7 cellular contexts compared by ENCODE assay signal in the genomic region with DNA sequence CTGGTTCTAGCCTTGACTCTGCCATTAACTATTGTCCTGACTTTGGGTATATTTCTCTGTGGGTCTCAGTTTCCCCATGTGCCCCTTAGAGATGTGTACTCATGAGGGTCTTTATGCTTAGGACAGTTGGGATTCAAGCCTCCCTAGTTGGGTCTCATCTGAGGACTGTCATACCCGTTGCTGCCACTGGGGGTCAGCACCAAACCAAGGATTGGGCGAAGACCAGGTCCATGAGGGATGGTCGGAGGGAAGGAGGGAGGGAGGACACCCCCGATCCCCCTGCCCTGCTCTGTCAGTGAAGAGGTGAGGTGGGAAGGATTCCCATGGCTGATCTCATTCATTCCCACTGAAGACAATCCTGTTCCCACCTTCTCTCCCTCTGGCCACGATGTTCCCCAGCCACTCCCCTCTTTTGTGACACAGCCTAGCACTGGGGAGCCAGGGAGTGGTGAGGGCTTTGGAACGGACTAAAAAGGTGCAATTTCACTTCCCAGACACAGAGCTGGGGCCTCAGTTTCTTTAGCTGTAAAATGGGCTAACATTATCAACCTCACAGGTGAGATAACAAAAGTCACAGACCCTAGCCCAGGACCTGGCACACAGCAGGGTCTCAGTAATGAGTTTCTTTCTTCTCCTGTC. TPM values are rescaled to one million over a fixed set of nuclear protein-coding genes. Genes with fewer than 3 reads are reported as not detected.
DNase-seq lines count a peak whose midpoint lies in the region; ATAC-seq and TF ChIP-seq lines count a peak whose summit lies in the region.

No MANE protein-coding gene starts in this region.

- peak; percentile 89 to 98 (median 94) for TF ChIP-seq CTCF in spleen (IDR thresholded peaks at IDR 0.05 in 8 of 11, conservative IDR thresholded peaks at IDR 0.05 in 3 of 11)

- 9% methylated on average over 6 of the region's 6 CpGs for WGBS in right cardiac atrium
- WGBS in spleen, 5 donors, result 11 to 21% (median 16%) methylated on average over 6 of the region's 6 CpGs

- peak; percentile 70 for DNase-seq in G401 (ENCODE audit: low spot score)
- peak; percentile 24 to 65 (median 54) for DNase-seq in T-helper 1 cell
- peak in 42 of 56 donors; percentile 13 to 82 (median 44) for DNase-seq in amygdala (lab: John Stamatoyannopoulos, UW)
- peak; percentile 67 to 88 (median 84) for DNase-seq in right cardiac atrium
- DNase-seq in spleen, result peak; percentile 88

- no peaks in the 10 kb centered on the region for H3K9me3 ChIP-seq in right cardiac atrium (ENCODE audit: control insufficient read depth, low read length)
- no peaks in the 10 kb centered on the region for H3K9me3 ChIP-seq in spleen

- H3K4me1 ChIP-seq in right cardiac atrium (ENCODE audit: control insufficient read depth, insufficient read depth, low read length) (no peaks in the 10 kb centered on the region), spleen (peaks cover 0 to 15% (median 0%) of the 10 kb centered on the region in 6 donors)

- H3K27ac ChIP-seq in right cardiac atrium (ENCODE audit: low read length), result no peak overlapping the region
- peak overlapping the region in 2 of 8 donors; percentile 13 to 35 for H3K27ac ChIP-seq in spleen

- in situ Hi-C loops in G401 (cut with HindIII; ENCODE audit: low sequenced_read_pairs), result no loop called here

- intact Hi-C loops in right cardiac atrium (cut with DNase I) (loop anchor here in 3 of 4 donors (2.0 to 5.0 kb wide), 2 partner anchors 87 kb away; no protein-coding TSS in a partner anchor), spleen (cut with DNase I; ENCODE audit: low total_unique reads) (loop anchor here (2.0 kb wide), 1 partner anchor 87 kb away; no protein-coding TSS in a partner anchor)

- H3K27me3 ChIP-seq in right cardiac atrium (ENCODE audit: control insufficient read depth, insufficient read depth) (no peaks in the 10 kb centered on the region), spleen (replicated peaks in 1 of 7) (no peaks in the 10 kb centered on the region)

- TF ChIP-seq POLR2A in spleen (IDR thresholded peaks at IDR 0.05), result no peak

- no peak overlapping the region for H3K4me3 ChIP-seq in right cardiac atrium (ENCODE audit: low read length)
- H3K4me3 ChIP-seq in spleen, result no peak overlapping the region

- peaks cover 0 to 77% (median 11%) of the 10 kb centered on the region in 6 donors for H3K36me3 ChIP-seq in spleen

- peak; percentile 54 for ATAC-seq in HG03442 (IDR thresholded peaks at IDR 0.05; ENCODE audit: unreplicated experiment)
- peak; percentile 54 to 72 for ATAC-seq in right cardiac atrium
- ATAC-seq in GM21360 (IDR thresholded peaks at IDR 0.05; ENCODE audit: unreplicated experiment), result no peak

RNA-seq across cellular contexts. Expression of gene KLHL35, which starts 12.4 kb away (rescaled TPM):
- not detected in 2 replicates for total RNA-seq in G401 (2014; rRNA removed; shearing (Covaris generic))
- total RNA-seq in right cardiac atrium (1 to 10 TPM in 1 of 4 donors, under 1 TPM in 3; 0.46 to 1.5 (median 0.67) TPM), spleen (1 to 10 TPM in 6 of 7 donors, under 1 TPM in 1; 0.19 to 3.5 (median 1.8) TPM)
- polyA plus RNA-seq in right cardiac atrium (0.66 TPM), spleen (1 to 10 TPM; 2.0 to 3.8 (median 2.8) TPM)

RNA-seq across cellular contexts. Expression of gene RPS3, which starts 46.1 kb away (rescaled TPM):
- 2,959 and 3,951 TPM in 2 replicates for total RNA-seq in G401 (2014; rRNA removed; shearing (Covaris generic))
- total RNA-seq in right cardiac atrium (1,000 to 10,000 TPM; 1,039 to 1,263 (median 1,178) TPM), spleen (1,000 to 10,000 TPM; 1,482 to 2,624 (median 2,197) TPM)
- polyA plus RNA-seq in right cardiac atrium (1,021 TPM), spleen (1,000 to 10,000 TPM; 4,940 to 5,449 (median 5,352) TPM)
